12 cellular contexts compared by ENCODE assay signal in genomic region chr16:29315916-29316517, GRCh38.
DNase-seq lines count a peak whose midpoint lies in the region; ATAC-seq and TF ChIP-seq lines count a peak whose summit lies in the region.
"Had no signal": no experiment of that assay in that cellular context is flagged by ENCODE, and none has a peak within 500 bp of the region (broad histone marks: within the 10 kb centered on the region; RNA-seq: fewer than 3 reads in every experiment).

No MANE protein-coding gene starts in this region.

- DNase-seq in heart right ventricle (no peak), Right ventricle myocardium superior (no peak), OCI-LY7 (ENCODE audit: low spot score) (peak; percentile 22), iPS DF 4.7 (ENCODE audit: extremely low read depth, low spot score) (peak; percentile 19), hepatic stellate cell (ENCODE audit: low spot score) (no peak)
- DNase-seq in T-helper 2 cell treated with Interferon-gamma antibody and Interleukin-4, amounts not matched to agents 5 μg/mL and 100 μg/mL, for 36 hours (ENCODE audit: low spot score), result no peak
- no peak for DNase-seq in activated T-helper 1 cell treated with anti-CD3 and anti-CD28 coated beads, Interleukin-12 subunit alpha, Interleukin-12 subunit beta, Interleukin-2, Interleukin-4 antibody, amounts not matched to agents 30 ng/mL and 10 ng/mL and 1 ng/mL, durations not matched to agents 14 hours and 24 hours and 36 hours (ENCODE audit: low spot score)
- DNase-seq: activated CD8-positive, alpha-beta memory T cell treated with anti-CD3 and anti-CD28 coated beads, Interleukin-2, amount 10 ng/mL, durations not matched to agents 7 days and 5 days; effector memory CD4-positive, alpha-beta T cell; MV-4-11; occipital lobe had no signal

- 0 out of 2 replicates have a peak overlapping the region, but pooled peaks have one; percentile 29 for H3K4me2 ChIP-seq in OCI-LY7 (ENCODE audit: low read length)

- WGBS in heart right ventricle, 2 donors, result 74 to 76% methylated on average over 12 of the region's 12 CpGs

- H3K27me3 ChIP-seq in heart right ventricle, result no peaks in the 10 kb centered on the region

- no peak for ATAC-seq in heart right ventricle
- ATAC-seq in Right ventricle myocardium superior (ENCODE audit: poor library complexity), result no peak
- no peak for ATAC-seq in HG03457 (IDR thresholded peaks at IDR 0.05; ENCODE audit: unreplicated experiment)
- ATAC-seq: activated CD8-positive, alpha-beta memory T cell treated with anti-CD3 and anti-CD28 coated beads, Interleukin-2, amount 10 ng/mL, durations not matched to agents 7 days and 5 days had no signal

- H3K27ac ChIP-seq in heart right ventricle, result no peak overlapping the region
- no peak overlapping the region for H3K27ac ChIP-seq in OCI-LY7 (ENCODE audit: low read depth, low read length, poor library complexity, severe bottlenecking)

- H3K36me3 Mint-ChIP-seq in T-helper 2 cell treated with Interferon-gamma antibody and Interleukin-4, amounts not matched to agents 5 μg/mL and 100 μg/mL, for 36 hours (ENCODE audit: low read depth), result no peaks in the 10 kb centered on the region
- H3K36me3 Mint-ChIP-seq in activated T-helper 1 cell treated with anti-CD3 and anti-CD28 coated beads, Interleukin-12 subunit alpha, Interleukin-12 subunit beta, Interleukin-2, Interleukin-4 antibody, amounts not matched to agents 30 ng/mL and 10 ng/mL and 1 ng/mL, durations not matched to agents 14 hours and 24 hours and 36 hours (ENCODE audit: low read depth), result no peaks in the 10 kb centered on the region
- H3K36me3 Mint-ChIP-seq: activated CD8-positive, alpha-beta memory T cell treated with anti-CD3 and anti-CD28 coated beads, Interleukin-2, amount 10 ng/mL, durations not matched to agents 7 days and 5 days had no signal

- no peaks in the 10 kb centered on the region for H3K79me2 ChIP-seq in OCI-LY7 (ENCODE audit: insufficient read depth, low read depth, low read length)

- POLR2A ChIA-PET in OCI-LY7 (lab: Charles Lee), result no interaction called here

- H3K4me1 ChIP-seq in heart right ventricle (peaks cover 4 to 52% (median 22%) of the 10 kb centered on the region in 9 donors), OCI-LY7 (ENCODE audit: insufficient read depth, low read length, poor library complexity, severe bottlenecking) (peaks cover 17% of the 10 kb centered on the region)

- peaks cover 0 to 4% (median 0%) of the 10 kb centered on the region in 9 donors for H3K36me3 ChIP-seq in heart right ventricle
- no peaks in the 10 kb centered on the region for H3K36me3 ChIP-seq in OCI-LY7 (ENCODE audit: insufficient read depth, low read length)

- no peaks in the 10 kb centered on the region for H3K9me3 Mint-ChIP-seq in T-helper 2 cell treated with Interferon-gamma antibody and Interleukin-4, amounts not matched to agents 5 μg/mL and 100 μg/mL, for 36 hours
- no peaks in the 10 kb centered on the region for H3K9me3 Mint-ChIP-seq in activated T-helper 1 cell treated with anti-CD3 and anti-CD28 coated beads, Interleukin-12 subunit alpha, Interleukin-12 subunit beta, Interleukin-2, Interleukin-4 antibody, amounts not matched to agents 30 ng/mL and 10 ng/mL and 1 ng/mL, durations not matched to agents 14 hours and 24 hours and 36 hours

- H3K9me3 ChIP-seq in heart right ventricle (no peaks in the 10 kb centered on the region), OCI-LY7 (ENCODE audit: low read length) (no peaks in the 10 kb centered on the region)

- no peak overlapping the region for H3K27ac Mint-ChIP-seq in T-helper 2 cell treated with Interferon-gamma antibody and Interleukin-4, amounts not matched to agents 5 μg/mL and 100 μg/mL, for 36 hours
- no peak overlapping the region for H3K27ac Mint-ChIP-seq in activated T-helper 1 cell treated with anti-CD3 and anti-CD28 coated beads, Interleukin-12 subunit alpha, Interleukin-12 subunit beta, Interleukin-2, Interleukin-4 antibody, amounts not matched to agents 30 ng/mL and 10 ng/mL and 1 ng/mL, durations not matched to agents 14 hours and 24 hours and 36 hours
- H3K27ac Mint-ChIP-seq: activated CD8-positive, alpha-beta memory T cell treated with anti-CD3 and anti-CD28 coated beads, Interleukin-2, amount 10 ng/mL, durations not matched to agents 7 days and 5 days had no signal

- CTCF ChIA-PET in OCI-LY7 (lab: Charles Lee; ENCODE audit: unreplicated experiment), result no interaction called here

- TF ChIP-seq CTCF in heart right ventricle (IDR thresholded peaks at IDR 0.05) (peak in 7 of 9 donors; percentile 7 to 43 (median 19)), OCI-LY7 (conservative IDR thresholded peaks at IDR 0.05; ENCODE audit: low read length) (peak; percentile 36; the same call in 1 of the 2 replicates)

- H3K4me1 Mint-ChIP-seq in T-helper 2 cell treated with Interferon-gamma antibody and Interleukin-4, amounts not matched to agents 5 μg/mL and 100 μg/mL, for 36 hours (ENCODE audit: low read depth), result peaks cover 4% of the 10 kb centered on the region
- H3K4me1 Mint-ChIP-seq in activated T-helper 1 cell treated with anti-CD3 and anti-CD28 coated beads, Interleukin-12 subunit alpha, Interleukin-12 subunit beta, Interleukin-2, Interleukin-4 antibody, amounts not matched to agents 30 ng/mL and 10 ng/mL and 1 ng/mL, durations not matched to agents 14 hours and 24 hours and 36 hours (ENCODE audit: low read depth), result no peaks in the 10 kb centered on the region
- H3K4me1 Mint-ChIP-seq: activated CD8-positive, alpha-beta memory T cell treated with anti-CD3 and anti-CD28 coated beads, Interleukin-2, amount 10 ng/mL, durations not matched to agents 7 days and 5 days had no signal

- no peaks in the 10 kb centered on the region for H3K9me2 ChIP-seq in OCI-LY7 (ENCODE audit: insufficient read depth, low read length)

- H4K20me1 ChIP-seq in OCI-LY7 (ENCODE audit: insufficient read depth, low read length), result no peaks in the 10 kb centered on the region

- BruUV-seq in OCI-LY7 (replicated peaks; lab: Mats Ljungman, UMichigan), result no TSS peak

- intact Hi-C loops in heart right ventricle (cut with DNase I) (loop anchor here in 1 of 10 donors (10.0 kb wide), 1 partner anchor 201 kb away; no protein-coding TSS in a partner anchor), Right ventricle myocardium superior (cut with DNase I) (no loop called here), OCI-LY7 (cut with micrococcal nuclease; ENCODE audit: unreplicated experiment) (no loop called here)
- intact Hi-C loops in activated T-helper 1 cell treated with anti-CD3 and anti-CD28 coated beads, Interleukin-12 subunit alpha, Interleukin-12 subunit beta, Interleukin-2, Interleukin-4 antibody, amounts not matched to agents 30 ng/mL and 10 ng/mL and 1 ng/mL, durations not matched to agents 14 hours and 24 hours and 36 hours (cut with micrococcal nuclease), result no loop called here

- H3K4me3 Mint-ChIP-seq in T-helper 2 cell treated with Interferon-gamma antibody and Interleukin-4, amounts not matched to agents 5 μg/mL and 100 μg/mL, for 36 hours, result no peak overlapping the region
- H3K4me3 Mint-ChIP-seq in activated T-helper 1 cell treated with anti-CD3 and anti-CD28 coated beads, Interleukin-12 subunit alpha, Interleukin-12 subunit beta, Interleukin-2, Interleukin-4 antibody, amounts not matched to agents 30 ng/mL and 10 ng/mL and 1 ng/mL, durations not matched to agents 14 hours and 24 hours and 36 hours, result no peak overlapping the region
- H3K4me3 Mint-ChIP-seq: activated CD8-positive, alpha-beta memory T cell treated with anti-CD3 and anti-CD28 coated beads, Interleukin-2, amount 10 ng/mL, durations not matched to agents 7 days and 5 days had no signal

- no peak overlapping the region for H2AFZ ChIP-seq in OCI-LY7 (ENCODE audit: low read length)

- no peak overlapping the region for H3K4me3 ChIP-seq in heart right ventricle
- H3K4me3 ChIP-seq in OCI-LY7 (ENCODE audit: low read depth, low read length, poor library complexity, severe bottlenecking), result no peak overlapping the region

- no peaks in the 10 kb centered on the region for H3K27me3 Mint-ChIP-seq in T-helper 2 cell treated with Interferon-gamma antibody and Interleukin-4, amounts not matched to agents 5 μg/mL and 100 μg/mL, for 36 hours (ENCODE audit: low read depth)
- no peaks in the 10 kb centered on the region for H3K27me3 Mint-ChIP-seq in activated T-helper 1 cell treated with anti-CD3 and anti-CD28 coated beads, Interleukin-12 subunit alpha, Interleukin-12 subunit beta, Interleukin-2, Interleukin-4 antibody, amounts not matched to agents 30 ng/mL and 10 ng/mL and 1 ng/mL, durations not matched to agents 14 hours and 24 hours and 36 hours (ENCODE audit: insufficient read depth)
- H3K27me3 Mint-ChIP-seq: activated CD8-positive, alpha-beta memory T cell treated with anti-CD3 and anti-CD28 coated beads, Interleukin-2, amount 10 ng/mL, durations not matched to agents 7 days and 5 days had no signal

Comparison
In these comparisons a context has a peak if more than half of its experiments do, and no peak if none do; other contexts are left out.
1. DNase-seq: peak in OCI-LY7 (single experiment) and iPS DF 4.7 (single experiment); none in heart right ventricle (0 of 2), Right ventricle myocardium superior (single experiment), T-helper 2 cell treated with Interferon-gamma antibody and Interleukin-4, amounts not matched to agents 5 μg/mL and 100 μg/mL, for 36 hours (single experiment), activated T-helper 1 cell treated with anti-CD3 and anti-CD28 coated beads, Interleukin-12 subunit alpha, Interleukin-12 subunit beta, Interleukin-2, Interleukin-4 antibody, amounts not matched to agents 30 ng/mL and 10 ng/mL and 1 ng/mL, durations not matched to agents 14 hours and 24 hours and 36 hours (single experiment) and hepatic stellate cell (single experiment).